In genomic region chr10:78041170-78042057, GRCh38 we compare ENCODE assay signal across 11 cellular contexts. TPM values are rescaled to one million over a fixed set of nuclear protein-coding genes. Genes with fewer than 3 reads are reported as not detected.
DNase-seq lines count a peak whose midpoint lies in the region; ATAC-seq and TF ChIP-seq lines count a peak whose summit lies in the region.
"Had no signal": no experiment of that assay in that cellular context is flagged by ENCODE, and none has a peak within 500 bp of the region (broad histone marks: within the 10 kb centered on the region; RNA-seq: fewer than 3 reads in every experiment).

No MANE protein-coding gene starts in this region.

- BruUV-seq in Caco-2 (replicated peaks; lab: Mats Ljungman, UMichigan) = no TSS peak

- ATAC-seq in activated T-cell treated with anti-CD3 and anti-CD28 coated beads, Interleukin-2, amount 50 U/mL, for 72 hours (replicated peaks in 1 of 2) = peak in 1 of 2 donors; percentile 10
- peak in 1 of 2 donors; percentile 19 for ATAC-seq in naive thymus-derived CD8-positive, alpha-beta T cell
- ATAC-seq in GM21723 (IDR thresholded peaks at IDR 0.05; ENCODE audit: unreplicated experiment) = no peak
- ATAC-seq: effector memory CD8-positive, alpha-beta T cell had no signal

- no peaks in the 10 kb centered on the region for H3K27me3 Mint-ChIP-seq in Caco-2 (ENCODE audit: insufficient read depth, unreplicated experiment)
- no peaks in the 10 kb centered on the region for H3K27me3 Mint-ChIP-seq in activated T-cell treated with anti-CD3 and anti-CD28 coated beads, Interleukin-2, amount 50 U/mL, for 72 hours (ENCODE audit: low read depth)
- no peaks in the 10 kb centered on the region for H3K27me3 Mint-ChIP-seq in naive thymus-derived CD8-positive, alpha-beta T cell
- H3K27me3 Mint-ChIP-seq: effector memory CD8-positive, alpha-beta T cell had no signal

- H3K4me3 Mint-ChIP-seq in Caco-2 (ENCODE audit: unreplicated experiment) = no peak overlapping the region
- no peak overlapping the region for H3K4me3 Mint-ChIP-seq in activated T-cell treated with anti-CD3 and anti-CD28 coated beads, Interleukin-2, amount 50 U/mL, for 72 hours
- H3K4me3 Mint-ChIP-seq in naive thymus-derived CD8-positive, alpha-beta T cell = peak overlapping the region in 2 of 10 donors; percentile 17 to 63
- H3K4me3 Mint-ChIP-seq: effector memory CD8-positive, alpha-beta T cell had no signal

- H3K36me3 ChIP-seq in Caco-2 (ENCODE audit: control insufficient read depth, insufficient read depth, low read length) (peaks cover 12% of the 10 kb centered on the region), Peyer's patch (peaks cover 0 to 59% (median 0%) of the 10 kb centered on the region in 3 donors)

- H3K27me3 ChIP-seq in Caco-2 (replicated peaks; ENCODE audit: control insufficient read depth, insufficient read depth, low read length) = no peaks in the 10 kb centered on the region
- H3K27me3 ChIP-seq in Peyer's patch = no peaks in the 10 kb centered on the region

- H3K27ac Mint-ChIP-seq in Caco-2 (ENCODE audit: unreplicated experiment) = peak overlapping the region; percentile 30
- peak overlapping the region; percentile 56 for H3K27ac Mint-ChIP-seq in activated T-cell treated with anti-CD3 and anti-CD28 coated beads, Interleukin-2, amount 50 U/mL, for 72 hours
- peak overlapping the region; percentile 45 to 88 (median 76) for H3K27ac Mint-ChIP-seq in naive thymus-derived CD8-positive, alpha-beta T cell

- CTCF ChIA-PET in Caco-2 (lab: Charles Lee) = interaction anchor here (0.7 kb wide), 1 partner anchor 1154 kb away, joined by 3 read pairs; no protein-coding TSS in a partner anchor

- H3K4me1 Mint-ChIP-seq in Caco-2 (ENCODE audit: low read depth, unreplicated experiment) = peaks cover 14% of the 10 kb centered on the region
- H3K4me1 Mint-ChIP-seq in activated T-cell treated with anti-CD3 and anti-CD28 coated beads, Interleukin-2, amount 50 U/mL, for 72 hours (ENCODE audit: low read depth) = peaks cover 63% of the 10 kb centered on the region
- peaks cover 26 to 64% (median 52%) of the 10 kb centered on the region in 4 donors for H3K4me1 Mint-ChIP-seq in naive thymus-derived CD8-positive, alpha-beta T cell

- H3K4me3 ChIP-seq in Caco-2 (ENCODE audit: low read depth, low read length) (no peak overlapping the region), Peyer's patch (no peak overlapping the region)

- H3K27ac ChIP-seq in Peyer's patch = no peak overlapping the region

- H3K4me1 ChIP-seq in Caco-2 = peaks cover 3% of the 10 kb centered on the region; the same call in 1 of the 2 replicates
- peaks cover 0 to 7% (median 2%) of the 10 kb centered on the region in 4 donors for H3K4me1 ChIP-seq in Peyer's patch

- H3K9me3 Mint-ChIP-seq in Caco-2 (ENCODE audit: unreplicated experiment) = no peaks in the 10 kb centered on the region
- no peaks in the 10 kb centered on the region for H3K9me3 Mint-ChIP-seq in activated T-cell treated with anti-CD3 and anti-CD28 coated beads, Interleukin-2, amount 50 U/mL, for 72 hours
- H3K9me3 Mint-ChIP-seq in naive thymus-derived CD8-positive, alpha-beta T cell = no peaks in the 10 kb centered on the region
- H3K9me3 Mint-ChIP-seq: effector memory CD8-positive, alpha-beta T cell had no signal

- H3K36me3 Mint-ChIP-seq in Caco-2 (ENCODE audit: insufficient read depth, unreplicated experiment) = peaks cover 92% of the 10 kb centered on the region
- peaks cover 23 to 37% of the 10 kb centered on the region in 2 donors for H3K36me3 Mint-ChIP-seq in activated T-cell treated with anti-CD3 and anti-CD28 coated beads, Interleukin-2, amount 50 U/mL, for 72 hours (ENCODE audit: insufficient read depth in 2 of 2)
- H3K36me3 Mint-ChIP-seq in naive thymus-derived CD8-positive, alpha-beta T cell = peaks cover 0 to 71% (median 25%) of the 10 kb centered on the region in 3 donors

- H3K9me3 ChIP-seq in Caco-2 = no peaks in the 10 kb centered on the region
- H3K9me3 ChIP-seq in Peyer's patch = no peaks in the 10 kb centered on the region

- intact Hi-C loops in Caco-2 (cut with micrococcal nuclease; ENCODE audit: unreplicated experiment) = loop anchor here (10.0 kb wide), 1 partner anchor 1013 kb away; no protein-coding TSS in a partner anchor

- POLR2A ChIA-PET in Caco-2 (lab: Charles Lee) = no interaction called here
- POLR2A ChIA-PET in naive thymus-derived CD8-positive, alpha-beta T cell (lab: Charles Lee) = no interaction called here

- TF ChIP-seq CTCF in Caco-2 (IDR thresholded peaks at IDR 0.05; ENCODE audit: insufficient read depth in 1 of 2, low read depth in 1 of 2, low read length in 1 of 2, severe bottlenecking in 1 of 2, unreplicated experiment in 1 of 2) = no peak
- TF ChIP-seq CTCF in Peyer's patch (IDR thresholded peaks at IDR 0.05) = no peak

- DNase-seq in Caco-2 (no peak), NCI-H146 treated with DMSO at 0.1 percent for 48 hours (lab: John Stamatoyannopoulos, UW; ENCODE audit: unreplicated experiment) (no peak), Peyer's patch (no peak)
- DNase-seq in activated T-cell treated with anti-CD3 and anti-CD28 coated beads, Interleukin-2, amount 50 U/mL, for 72 hours = no peak
- DNase-seq in naive thymus-derived CD8-positive, alpha-beta T cell = no peak
- DNase-seq: anterior cingulate cortex; DMS79; effector memory CD8-positive, alpha-beta T cell; NCI-H2227 treated with DMSO at 0.1 percent for 48 hours had no signal

- TF ChIP-seq POLR2A in GM19193 (IDR thresholded peaks at IDR 0.05; ENCODE audit: extremely low read depth, insufficient read depth, insufficient read length) (peak; percentile 43), Peyer's patch (IDR thresholded peaks at IDR 0.05) (no peak)

RNA-seq across cellular contexts. Expression of gene RPS24, which starts 7.8 kb away (rescaled TPM):
- total RNA-seq in Caco-2 (2022) (2,311 and 2,407 TPM in 2 replicates), Peyer's patch (1,000 to 10,000 TPM in 3 of 4 donors, 100 to 1,000 TPM in 1; 999 to 2,177 (median 1,337) TPM)
- total RNA-seq in activated T-cell treated with anti-CD3 and anti-CD28 coated beads, Interleukin-2, amount 50 U/mL, for 72 hours = 1,000 to 10,000 TPM; 1,385 to 1,724 TPM
- total RNA-seq in naive thymus-derived CD8-positive, alpha-beta T cell = 1,000 to 10,000 TPM; 2,141 to 2,273 TPM
- 1,000 to 10,000 TPM; 1,179 to 1,624 (median 1,569) TPM for polyA plus RNA-seq in naive thymus-derived CD8-positive, alpha-beta T cell

RNA-seq across cellular contexts. Expression of gene POLR3A, which starts 12.1 kb away (rescaled TPM):
- 25.5 and 29.1 TPM in 2 replicates for total RNA-seq in Caco-2 (2022)
- 10 to 100 TPM; 20.9 to 22.4 TPM for total RNA-seq in activated T-cell treated with anti-CD3 and anti-CD28 coated beads, Interleukin-2, amount 50 U/mL, for 72 hours
- 10 to 100 TPM; 17.9 to 18.1 TPM for total RNA-seq in naive thymus-derived CD8-positive, alpha-beta T cell
- 10 to 100 TPM in 1 of 3 donors, 1 to 10 TPM in 2; 7.3 to 10.3 (median 7.6) TPM for polyA plus RNA-seq in naive thymus-derived CD8-positive, alpha-beta T cell
- total RNA-seq in Peyer's patch = 10 to 100 TPM; 19.8 to 24.3 (median 22.2) TPM
